Comparison of ENCODE assay signal across 10 cellular contexts in genomic region chr1:24412408-24412807, GRCh38. TPM values are rescaled to one million over a fixed set of nuclear protein-coding genes. Genes with fewer than 3 reads are reported as not detected.
A peak's percentile ranks its signal among the peaks of the same experiment; 100 is the strongest.
DNase-seq lines count a peak whose midpoint lies in the region; ATAC-seq and TF ChIP-seq lines count a peak whose summit lies in the region.
"Had no signal": no experiment of that assay in that cellular context is flagged by ENCODE, and none has a peak within 500 bp of the region (broad histone marks: within the 10 kb centered on the region; RNA-seq: fewer than 3 reads in every experiment).

No MANE protein-coding gene starts in this region.

- H3K9me3 ChIP-seq in vagina (no peaks in the 10 kb centered on the region), testis (no peaks in the 10 kb centered on the region)

- H3K27ac Mint-ChIP-seq in natural killer cell (no peak overlapping the region), glutamatergic neuron (ENCODE audit: unreplicated experiment) (no peak overlapping the region)
- H3K27ac Mint-ChIP-seq in natural killer cell treated with Interleukin-12 subunit alpha and Interleukin-12 subunit beta and Interleukin-15 and Interleukin-18, amount 100 ng/mL, for 72 hours, result no peak overlapping the region
- H3K27ac Mint-ChIP-seq in activated CD8-positive, alpha-beta T cell treated with anti-CD3 and anti-CD28 coated beads for 36 hours, result no peak overlapping the region

- WGBS in testis, 2 donors, result 76 to 100% methylated on average over 1 of the region's 1 CpG

- H3K4me3 ChIP-seq in vagina, result peak overlapping the region in 1 of 2 donors; percentile 75
- H3K4me3 ChIP-seq in testis, result no peak overlapping the region

- no peaks in the 10 kb centered on the region for H3K27me3 ChIP-seq in vagina
- no peaks in the 10 kb centered on the region for H3K27me3 ChIP-seq in testis

- TF ChIP-seq POLR2A in vagina (IDR thresholded peaks at IDR 0.05), result no peak
- no peak for TF ChIP-seq POLR2A in testis (IDR thresholded peaks at IDR 0.05)

- CTCF ChIA-PET in activated CD8-positive, alpha-beta T cell treated with anti-CD3 and anti-CD28 coated beads for 36 hours (lab: Charles Lee), result interaction anchor here (1.0 to 9.6 kb wide), 8 partner anchors 8 to 341 kb away, joined by 3 to 103 read pairs (median 14); partner anchors contain the start of gene RCAN3

- POLR2A ChIA-PET in activated CD8-positive, alpha-beta T cell treated with anti-CD3 and anti-CD28 coated beads for 36 hours (lab: Charles Lee), result interaction anchor here (1.0 to 1.7 kb wide), 3 partner anchors 9 to 227 kb away, joined by 3 to 5 read pairs (median 4); no protein-coding TSS in a partner anchor

- H3K9me3 Mint-ChIP-seq in natural killer cell (no peaks in the 10 kb centered on the region), glutamatergic neuron (ENCODE audit: unreplicated experiment) (peaks cover 1% of the 10 kb centered on the region)
- H3K9me3 Mint-ChIP-seq in natural killer cell treated with Interleukin-12 subunit alpha and Interleukin-12 subunit beta and Interleukin-15 and Interleukin-18, amount 100 ng/mL, for 72 hours, result no peaks in the 10 kb centered on the region
- no peaks in the 10 kb centered on the region for H3K9me3 Mint-ChIP-seq in activated CD8-positive, alpha-beta T cell treated with anti-CD3 and anti-CD28 coated beads for 36 hours

- DNase-seq in natural killer cell (no peak), glutamatergic neuron (no peak), vagina (ENCODE audit: extremely low spot score in 2 of 2) (no peak), NCI-H510A (lab: John Stamatoyannopoulos, UW) (no peak), testis (no peak)
- DNase-seq in natural killer cell treated with Interleukin-12 subunit alpha and Interleukin-12 subunit beta and Interleukin-15 and Interleukin-18, amount 100 ng/mL, for 72 hours (ENCODE audit: low spot score), result no peak
- DNase-seq in activated CD8-positive, alpha-beta T cell treated with anti-CD3 and anti-CD28 coated beads for 36 hours, result no peak
- DNase-seq: NCI-H1436 treated with DMSO at 0.1 percent for 48 hours; stimulated activated CD4-positive, alpha-beta T cell treated with anti-CD3 and anti-CD28 coated beads, Interleukin-12 subunit alpha, Interleukin-12 subunit beta, amount 100 ng/mL, for 4 hours had no signal

- H3K4me1 Mint-ChIP-seq in natural killer cell (peaks cover 38 to 41% of the 10 kb centered on the region in 2 donors), glutamatergic neuron (ENCODE audit: low read depth, unreplicated experiment) (peaks cover 13% of the 10 kb centered on the region)
- peaks cover 26 to 30% of the 10 kb centered on the region in 2 donors for H3K4me1 Mint-ChIP-seq in natural killer cell treated with Interleukin-12 subunit alpha and Interleukin-12 subunit beta and Interleukin-15 and Interleukin-18, amount 100 ng/mL, for 72 hours (ENCODE audit: low read depth in 2 of 2)
- peaks cover 28% of the 10 kb centered on the region for H3K4me1 Mint-ChIP-seq in activated CD8-positive, alpha-beta T cell treated with anti-CD3 and anti-CD28 coated beads for 36 hours (ENCODE audit: low read depth)

- peaks cover 0 to 20% of the 10 kb centered on the region in 2 donors for H3K27me3 Mint-ChIP-seq in natural killer cell (ENCODE audit: low read depth in 2 of 2)
- H3K27me3 Mint-ChIP-seq in natural killer cell treated with Interleukin-12 subunit alpha and Interleukin-12 subunit beta and Interleukin-15 and Interleukin-18, amount 100 ng/mL, for 72 hours, result no peaks in the 10 kb centered on the region
- H3K27me3 Mint-ChIP-seq in activated CD8-positive, alpha-beta T cell treated with anti-CD3 and anti-CD28 coated beads for 36 hours, result no peaks in the 10 kb centered on the region
- H3K27me3 Mint-ChIP-seq in glutamatergic neuron (ENCODE audit: unreplicated experiment), result no peaks in the 10 kb centered on the region

- TF ChIP-seq CTCF in natural killer cell (IDR thresholded peaks at IDR 0.05) (no peak), glutamatergic neuron (IDR thresholded peaks at IDR 0.05; ENCODE audit: partially characterized antibody, unreplicated experiment) (no peak), vagina (IDR thresholded peaks at IDR 0.05) (no peak), testis (IDR thresholded peaks at IDR 0.05) (no peak)
- TF ChIP-seq CTCF in activated CD8-positive, alpha-beta T cell treated with anti-CD3 and anti-CD28 coated beads for 36 hours (IDR thresholded peaks at IDR 0.05), result no peak

- peaks cover 32% of the 10 kb centered on the region for H3K4me1 ChIP-seq in vagina
- H3K4me1 ChIP-seq in testis, result peaks cover 6% of the 10 kb centered on the region

- no peak overlapping the region for H3K27ac ChIP-seq in vagina
- no peak overlapping the region for H3K27ac ChIP-seq in testis

- H3K4me3 Mint-ChIP-seq in natural killer cell (peak overlapping the region; percentile 88), glutamatergic neuron (ENCODE audit: unreplicated experiment) (peak overlapping the region; percentile 84)
- H3K4me3 Mint-ChIP-seq in natural killer cell treated with Interleukin-12 subunit alpha and Interleukin-12 subunit beta and Interleukin-15 and Interleukin-18, amount 100 ng/mL, for 72 hours, result no peak overlapping the region
- H3K4me3 Mint-ChIP-seq in activated CD8-positive, alpha-beta T cell treated with anti-CD3 and anti-CD28 coated beads for 36 hours, result peak overlapping the region; percentile 84

- ATAC-seq in natural killer cell (no peak), HG03432 (IDR thresholded peaks at IDR 0.05; ENCODE audit: unreplicated experiment) (no peak)
- ATAC-seq in natural killer cell treated with Interleukin-12 subunit alpha and Interleukin-12 subunit beta and Interleukin-15 and Interleukin-18, amount 100 ng/mL, for 72 hours, result no peak
- no peak for ATAC-seq in activated CD8-positive, alpha-beta T cell treated with anti-CD3 and anti-CD28 coated beads for 36 hours

- H3K36me3 ChIP-seq in vagina, result no peaks in the 10 kb centered on the region
- no peaks in the 10 kb centered on the region for H3K36me3 ChIP-seq in testis (ENCODE audit: low read depth, missing control alignments)

- intact Hi-C loops in natural killer cell (cut with micrococcal nuclease) (no loop called here), vagina (cut with DNase I) (no loop called here), testis (cut with DNase I; ENCODE audit: low total_unique reads) (no loop called here)
- intact Hi-C loops in activated CD8-positive, alpha-beta T cell treated with anti-CD3 and anti-CD28 coated beads for 36 hours (cut with micrococcal nuclease), result loop anchor here (5.0 kb wide), 1 partner anchor 225 kb away; no protein-coding TSS in a partner anchor

- H3K36me3 Mint-ChIP-seq in natural killer cell, result no peaks in the 10 kb centered on the region
- H3K36me3 Mint-ChIP-seq in natural killer cell treated with Interleukin-12 subunit alpha and Interleukin-12 subunit beta and Interleukin-15 and Interleukin-18, amount 100 ng/mL, for 72 hours, result no peaks in the 10 kb centered on the region
- H3K36me3 Mint-ChIP-seq in activated CD8-positive, alpha-beta T cell treated with anti-CD3 and anti-CD28 coated beads for 36 hours (ENCODE audit: low read depth), result peaks cover 2% of the 10 kb centered on the region
- no peaks in the 10 kb centered on the region for H3K36me3 Mint-ChIP-seq in glutamatergic neuron (ENCODE audit: unreplicated experiment)

RNA-seq across cellular contexts. Expression of gene STPG1, which starts 1.2 kb away (rescaled TPM):
- total RNA-seq in natural killer cell (1 to 10 TPM in 2 of 3 donors, under 1 TPM in 1; 0.87 to 1.7 (median 1.1) TPM), glutamatergic neuron (ENCODE audit: unreplicated experiment) (2.4 TPM), vagina (4.2 TPM), testis (10 to 100 TPM; 25.1 to 45.9 TPM)
- 1 to 10 TPM; 2.3 to 5.4 TPM for total RNA-seq in natural killer cell treated with Interleukin-12 subunit alpha and Interleukin-12 subunit beta and Interleukin-15 and Interleukin-18, amount 100 ng/mL, for 72 hours
- total RNA-seq in activated CD8-positive, alpha-beta T cell treated with anti-CD3 and anti-CD28 coated beads for 36 hours, result 1 to 10 TPM; 5.6 to 6.3 TPM
- 67.6 TPM for polyA plus RNA-seq in testis (ENCODE audit: insufficient read depth, low read depth, low replicate concordance)

RNA-seq across cellular contexts. Expression of gene NIPAL3, which starts 3.2 kb away (rescaled TPM):
- total RNA-seq in natural killer cell (10 to 100 TPM; 16.6 to 31.9 (median 29.4) TPM), glutamatergic neuron (ENCODE audit: unreplicated experiment) (18.6 TPM), vagina (21.1 TPM), testis (10 to 100 TPM; 33.1 to 46.0 TPM)
- total RNA-seq in natural killer cell treated with Interleukin-12 subunit alpha and Interleukin-12 subunit beta and Interleukin-15 and Interleukin-18, amount 100 ng/mL, for 72 hours, result 10 to 100 TPM; 22.0 to 28.1 TPM
- 10 to 100 TPM; 33.2 to 33.3 TPM for total RNA-seq in activated CD8-positive, alpha-beta T cell treated with anti-CD3 and anti-CD28 coated beads for 36 hours
- polyA plus RNA-seq in testis (ENCODE audit: insufficient read depth, low read depth, low replicate concordance), result 11.2 TPM
